1 cellular context compared by ENCODE assay signal in genomic region chr2:1864301-1864980, GRCh38.
TF ChIP-seq lines count a peak whose summit lies in the region.

No MANE protein-coding gene starts in this region.

TF ChIP-seq in GM23338, 12 proteins besides CTCF, POLR2A, EP300 and RAD21 (continued from another document):
- TF ChIP-seq STAT1 (IDR thresholded peaks at IDR 0.05; ENCODE audit: unreplicated experiment) = no peak
- no peak for TF ChIP-seq ZNF462 (CRISPR knock-in tag; IDR thresholded peaks at IDR 0.05)
- no peak for TF ChIP-seq CREB1 (CRISPR knock-in tag; IDR thresholded peaks at IDR 0.05; ENCODE audit: low read depth)
- no peak for TF ChIP-seq EZH2phosphoT487 (IDR thresholded peaks at IDR 0.05; ENCODE audit: unreplicated experiment)
